Comparison of ENCODE assay signal across 20 cellular contexts in the genomic region with DNA sequence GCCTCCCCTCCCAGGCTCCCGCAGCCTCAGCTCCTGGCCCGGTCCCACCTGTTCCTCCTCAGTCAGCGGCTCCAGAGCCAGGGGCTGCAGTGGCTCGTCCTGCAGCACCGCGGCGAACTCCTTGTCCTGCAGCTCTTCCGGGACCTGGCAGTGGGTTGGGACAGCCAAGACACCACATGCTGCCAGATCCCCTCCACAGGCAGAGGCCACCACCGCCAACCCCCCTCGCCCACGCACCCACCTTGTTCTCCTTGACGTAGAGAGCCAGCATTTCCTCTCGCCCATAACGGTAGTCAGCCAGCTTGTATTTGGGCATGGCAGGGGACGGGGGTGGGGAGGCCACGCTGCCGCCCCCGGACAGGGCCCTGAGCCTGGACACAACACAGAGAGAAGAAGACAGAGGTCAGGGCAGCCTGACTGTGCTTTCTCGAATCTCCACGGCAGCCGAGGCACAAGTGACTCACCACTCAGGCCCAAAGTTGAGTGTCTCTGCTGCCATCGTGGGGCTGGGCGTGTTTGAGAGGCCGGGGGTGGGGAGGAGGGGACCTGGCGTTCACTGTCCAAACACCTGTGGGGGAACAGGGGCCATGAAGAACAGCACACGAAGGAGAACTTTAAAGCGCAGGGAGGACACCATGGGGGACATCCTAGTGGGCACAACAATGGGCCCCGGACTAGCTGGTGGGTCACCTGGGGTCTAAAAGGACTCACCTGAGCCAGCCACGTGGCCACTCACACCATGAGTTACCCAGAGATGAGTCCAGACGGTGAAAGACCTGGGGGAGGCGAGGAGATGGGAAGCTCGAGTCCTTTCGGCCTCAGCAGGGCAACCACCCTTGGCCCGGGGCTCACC. TPM values are rescaled to one million over a fixed set of nuclear protein-coding genes. Genes with fewer than 3 reads are reported as not detected.
DNase-seq lines count a peak whose midpoint lies in the region; FAIRE-seq lines count a peak whose summit lies in the region.
"Had no signal": no experiment of that assay in that cellular context is flagged by ENCODE, and none has a peak within 500 bp of the region (broad histone marks: within the 10 kb centered on the region; RNA-seq: fewer than 3 reads in every experiment).

No MANE protein-coding gene starts in this region.

- H3K79me1 ChIP-seq in trophoblast cell (ENCODE audit: low read length): no peaks in the 10 kb centered on the region

- peaks cover 6% of the 10 kb centered on the region; the same call in 1 of the 2 replicates for H4K20me1 ChIP-seq in GM23248 (ENCODE audit: insufficient read depth)

- in situ Hi-C loops in GM23248 (cut with MboI): no loop called here

- no peaks in the 10 kb centered on the region for H3K9me2 ChIP-seq in GM23248 (ENCODE audit: insufficient read depth)

- peaks cover 74% of the 10 kb centered on the region for H3K36me3 Mint-ChIP-seq in dendritic cell treated with granulocyte-macrophage colony-stimulating factor and Interleukin-4, amounts not matched to agents 40 ng/mL and 50 ng/mL, for 4 days (ENCODE audit: low read depth)

- H3K4me1 ChIP-seq in GM23248 (ENCODE audit: insufficient read depth) (peaks cover 17% of the 10 kb centered on the region), trophoblast cell (ENCODE audit: control insufficient read depth in 1 of 2, insufficient read depth in 2 of 2, low read length in 2 of 2) (peaks cover 12 to 13% of the 10 kb centered on the region in 2 experiments)

- H3K36me3 ChIP-seq in GM23248 (ENCODE audit: low read depth): no peaks in the 10 kb centered on the region; the same call in 1 of the 2 replicates
- H3K36me3 ChIP-seq in trophoblast cell (ENCODE audit: control insufficient read depth in 1 of 2, insufficient read depth in 2 of 2, low read length in 2 of 2): peaks cover 61 to 64% of the 10 kb centered on the region in 2 experiments

- H4K12ac ChIP-seq in trophoblast cell (ENCODE audit: low read depth, low read length): no peak overlapping the region

- H3K4me3 ChIP-seq in GM23248 (no peak overlapping the region), trophoblast cell (ENCODE audit: low read depth, low read length) (peak overlapping the region; percentile 8)
- H3K4me3 ChIP-seq: PC-9, sigmoid colon, SK-N-MC, suprapubic skin had no signal

- H3K9ac ChIP-seq in GM23248 (peak overlapping the region; percentile 31; the same call in 1 of the 2 replicates), trophoblast cell (ENCODE audit: low read length) (no peak overlapping the region)

- FAIRE-seq in frontal cortex (lab: Jason Lieb, UNC): no peak

- no peak overlapping the region for H3K4me3 Mint-ChIP-seq in dendritic cell treated with granulocyte-macrophage colony-stimulating factor and Interleukin-4, amounts not matched to agents 40 ng/mL and 50 ng/mL, for 4 days

- H3K18ac ChIP-seq in trophoblast cell (ENCODE audit: low read length): no peak overlapping the region

- H3K4me1 Mint-ChIP-seq in dendritic cell treated with granulocyte-macrophage colony-stimulating factor and Interleukin-4, amounts not matched to agents 40 ng/mL and 50 ng/mL, for 4 days (ENCODE audit: low read depth): peaks cover 46% of the 10 kb centered on the region

- no peaks in the 10 kb centered on the region for H3K9me3 Mint-ChIP-seq in dendritic cell treated with granulocyte-macrophage colony-stimulating factor and Interleukin-4, amounts not matched to agents 40 ng/mL and 50 ng/mL, for 4 days

- no peak overlapping the region for H3K4ac ChIP-seq in trophoblast cell (ENCODE audit: low read depth, low read length)

- H4K91ac ChIP-seq in trophoblast cell (ENCODE audit: low read depth, low read length): no peak overlapping the region

- H3K79me2 ChIP-seq in GM23248 (ENCODE audit: insufficient read depth) (peaks cover 53% of the 10 kb centered on the region), trophoblast cell (ENCODE audit: control insufficient read depth, insufficient read depth, low read length, poor library complexity) (peaks cover 16% of the 10 kb centered on the region)

- no peak overlapping the region for H3K14ac ChIP-seq in trophoblast cell (ENCODE audit: low read length)

- DNase-seq in CD1c-positive myeloid dendritic cell (ENCODE audit: extremely low spot score) (peak; percentile 15), GM23248 (peak; percentile 70), trophoblast cell (no peak), frontal cortex (ENCODE audit: low spot score in 2 of 2) (no peak), nucleus accumbens (lab: John Stamatoyannopoulos, UW) (no peak)
- DNase-seq in activated T-cell treated with anti-CD3 and anti-CD28 coated beads, Interleukin-2, amount 50 U/mL, for 48 hours: no peak
- DNase-seq: activated CD4-positive, alpha-beta T cell treated with anti-CD3 and anti-CD28 coated beads for 4 hours; central memory CD4-positive, alpha-beta T cell; DMS 273 treated with DMSO at 0.1 percent for 48 hours; GOT3; NCI-H1105 treated with DMSO at 0.1 percent for 48 hours; NCI-H2171 treated with DMSO at 0.1 percent for 48 hours; NCI-H774; PC-9; sigmoid colon had no signal

- H3K27me3 Mint-ChIP-seq in dendritic cell treated with granulocyte-macrophage colony-stimulating factor and Interleukin-4, amounts not matched to agents 40 ng/mL and 50 ng/mL, for 4 days: no peaks in the 10 kb centered on the region

- H2BK5ac ChIP-seq in trophoblast cell (ENCODE audit: low read depth, low read length, poor library complexity): no peak overlapping the region

- H3K27ac ChIP-seq in GM23248: no peak overlapping the region
- H3K27ac ChIP-seq in trophoblast cell (ENCODE audit: low read depth, low read length): no peak overlapping the region
- H3K27ac ChIP-seq: PC-9, sigmoid colon, SK-N-MC, suprapubic skin had no signal

- no peaks in the 10 kb centered on the region for H3K27me3 ChIP-seq in GM23248 (replicated peaks; ENCODE audit: insufficient read depth)
- no peaks in the 10 kb centered on the region for H3K27me3 ChIP-seq in trophoblast cell (ENCODE audit: insufficient read depth, low read length)
- H3K27me3 ChIP-seq: sigmoid colon, suprapubic skin had no signal

- intact Hi-C loops in dendritic cell treated with granulocyte-macrophage colony-stimulating factor and Interleukin-4, amounts not matched to agents 40 ng/mL and 50 ng/mL, for 4 days (cut with micrococcal nuclease): no loop called here

- H3K9me3 ChIP-seq in GM23248 (ENCODE audit: low read depth) (no peaks in the 10 kb centered on the region), trophoblast cell (ENCODE audit: insufficient read depth, low read depth, low read length) (no peaks in the 10 kb centered on the region)
- H3K9me3 ChIP-seq: sigmoid colon, suprapubic skin had no signal

- H2BK12ac ChIP-seq in trophoblast cell (ENCODE audit: low read length): no peak overlapping the region

- H3K27ac Mint-ChIP-seq in dendritic cell treated with granulocyte-macrophage colony-stimulating factor and Interleukin-4, amounts not matched to agents 40 ng/mL and 50 ng/mL, for 4 days: peak overlapping the region; percentile 31

- H2BK120ac ChIP-seq in trophoblast cell (ENCODE audit: insufficient read depth, low read length, poor library complexity): no peak overlapping the region

- peaks cover 12% of the 10 kb centered on the region for H3F3A ChIP-seq in GM23248 (ENCODE audit: insufficient read depth)

- no peak overlapping the region for H3K4me2 ChIP-seq in GM23248 (ENCODE audit: unreplicated experiment)
- H3K4me2 ChIP-seq in trophoblast cell (ENCODE audit: low read length): no peak overlapping the region
- H3K4me2 ChIP-seq: PC-9 had no signal

- H4K8ac ChIP-seq in trophoblast cell (ENCODE audit: low read depth, low read length): no peak overlapping the region

- 75 to 76% methylated on average over 25 to 34 of the region's 34 CpGs for WGBS in GM23248 (ENCODE audit: low coverage in 1 of 2, low lambda C conversion rate in 2 of 2, missing lambda C conversion rate in 2 of 2), 2 experiments
- no CpG with 5 or more reads among the region's 34 CpGs for WGBS in trophoblast cell (ENCODE audit: extremely low coverage, insufficient coverage, insufficient read length)

- H2AK5ac ChIP-seq in trophoblast cell (ENCODE audit: low read length): no peak overlapping the region

- H2AFZ ChIP-seq in GM23248 (no peak overlapping the region), trophoblast cell (ENCODE audit: insufficient read depth, low read length, poor library complexity) (no peak overlapping the region)
- H2AFZ ChIP-seq: PC-9 had no signal

- H3K23ac ChIP-seq in trophoblast cell (ENCODE audit: low read length): no peak overlapping the region

RNA-seq across cellular contexts. Expression of a gene that starts 6.1 kb away (rescaled TPM):
- total RNA-seq in GM23248 (2014; rRNA removed; shearing (Covaris generic)): 15.6 and 19.5 TPM in 2 replicates
- 6.4 and 7.4 TPM in 2 replicates for polyA plus RNA-seq in GM23248 (2016; fragmentation: Nextera tagmentation; extraction: Ambion mirVana)
- polyA plus RNA-seq in trophoblast cell (2013): 16.4 and 17.3 TPM in 2 replicates
- total RNA-seq in frontal cortex: 15.1 TPM

RNA-seq across cellular contexts. Expression of a gene that starts 14.4 kb away (rescaled TPM):
- total RNA-seq in GM23248 (2014; rRNA removed; shearing (Covaris generic)): 65.6 and 89.8 TPM in 2 replicates
- 130 and 132 TPM in 2 replicates for polyA plus RNA-seq in GM23248 (2016; fragmentation: Nextera tagmentation; extraction: Ambion mirVana)
- polyA plus RNA-seq in trophoblast cell (2013): 144 and 147 TPM in 2 replicates
- total RNA-seq in frontal cortex: 72.6 TPM

RNA-seq across cellular contexts. Expression of a gene that starts 18.0 kb away (rescaled TPM):
- 31.3 and 35.2 TPM in 2 replicates for total RNA-seq in GM23248 (2014; rRNA removed; shearing (Covaris generic))
- polyA plus RNA-seq in GM23248 (2016; fragmentation: Nextera tagmentation; extraction: Ambion mirVana): 63.4 and 67.9 TPM in 2 replicates
- 78.2 and 84.1 TPM in 2 replicates for polyA plus RNA-seq in trophoblast cell (2013)
- 52.6 TPM for total RNA-seq in frontal cortex

RNA-seq across cellular contexts. Expression of a gene that starts 31.7 kb away (rescaled TPM):
- not detected in 2 replicates for total RNA-seq in GM23248 (2014; rRNA removed; shearing (Covaris generic))
- not detected in 2 replicates for polyA plus RNA-seq in GM23248 (2016; fragmentation: Nextera tagmentation; extraction: Ambion mirVana)
- polyA plus RNA-seq in trophoblast cell (2013): not detected in 2 replicates
- 163 TPM for total RNA-seq in frontal cortex
- total RNA-seq: omental fat pad, PC-9, suprapubic skin had no signal

RNA-seq across cellular contexts. Expression of a gene that starts 32.3 kb away (rescaled TPM):
- total RNA-seq in GM23248 (2014; rRNA removed; shearing (Covaris generic)): not detected in 2 replicates
- not detected in 2 replicates for polyA plus RNA-seq in GM23248 (2016; fragmentation: Nextera tagmentation; extraction: Ambion mirVana)
- 0.48 and 0.65 TPM in 2 replicates for polyA plus RNA-seq in trophoblast cell (2013)
- total RNA-seq in frontal cortex: not detected
- total RNA-seq: mucosa of gallbladder, omental fat pad, sigmoid colon had no signal
- polyA plus RNA-seq: sigmoid colon had no signal

Comparison
In these comparisons a context has a peak if more than half of its experiments do, and no peak if none do; other contexts are left out.
1. DNase-seq: peak in CD1c-positive myeloid dendritic cell (single experiment) and GM23248 (single experiment); none in trophoblast cell (0 of 2), frontal cortex (0 of 2), activated T-cell treated with anti-CD3 and anti-CD28 coated beads, Interleukin-2, amount 50 U/mL, for 48 hours (0 of 2) and nucleus accumbens (0 of 56).